In the genomic region with DNA sequence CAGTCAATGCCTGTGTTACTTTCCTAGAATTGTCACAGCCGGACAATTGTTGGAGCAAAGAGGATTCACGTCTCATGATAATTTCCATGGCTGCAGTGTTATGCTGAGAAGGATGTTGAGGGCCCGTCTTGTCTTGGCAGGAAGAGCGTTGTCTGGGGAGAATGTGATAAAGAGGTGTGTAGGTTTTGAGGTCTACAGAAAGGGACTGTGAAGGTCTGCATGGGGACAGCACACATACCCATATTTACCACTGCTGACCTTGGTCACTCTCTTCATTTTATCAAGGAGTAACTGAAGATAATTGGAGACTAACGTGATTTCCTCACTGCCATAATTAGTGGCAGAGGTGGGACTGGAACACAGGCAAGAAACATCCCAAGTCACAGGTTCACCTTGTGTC, we compare ENCODE assay signal across 1 cellular context.
TF ChIP-seq lines count a peak whose summit lies in the region.

No MANE protein-coding gene starts in this region.

TF ChIP-seq in WTC11, 78 proteins besides CTCF, POLR2A, EP300 and RAD21 (continued from another document):
- TF ChIP-seq, protein P1, sequence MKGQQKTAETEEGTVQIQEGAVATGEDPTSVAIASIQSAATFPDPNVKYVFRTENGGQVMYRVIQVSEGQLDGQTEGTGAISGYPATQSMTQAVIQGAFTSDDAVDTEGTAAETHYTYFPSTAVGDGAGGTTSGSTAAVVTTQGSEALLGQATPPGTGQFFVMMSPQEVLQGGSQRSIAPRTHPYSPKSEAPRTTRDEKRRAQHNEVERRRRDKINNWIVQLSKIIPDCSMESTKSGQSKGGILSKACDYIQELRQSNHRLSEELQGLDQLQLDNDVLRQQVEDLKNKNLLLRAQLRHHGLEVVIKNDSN (CRISPR knock-in tag; IDR thresholded peaks at IDR 0.05): no peak
- TF ChIP-seq ZNF263 (CRISPR knock-in tag; IDR thresholded peaks at IDR 0.05; ENCODE audit: low read depth): no peak
- TF ChIP-seq CBFB (CRISPR knock-in tag; IDR thresholded peaks at IDR 0.05; ENCODE audit: low read depth): no peak
- TF ChIP-seq CREB1 (CRISPR knock-in tag; IDR thresholded peaks at IDR 0.05): no peak
- TF ChIP-seq, protein P2, sequence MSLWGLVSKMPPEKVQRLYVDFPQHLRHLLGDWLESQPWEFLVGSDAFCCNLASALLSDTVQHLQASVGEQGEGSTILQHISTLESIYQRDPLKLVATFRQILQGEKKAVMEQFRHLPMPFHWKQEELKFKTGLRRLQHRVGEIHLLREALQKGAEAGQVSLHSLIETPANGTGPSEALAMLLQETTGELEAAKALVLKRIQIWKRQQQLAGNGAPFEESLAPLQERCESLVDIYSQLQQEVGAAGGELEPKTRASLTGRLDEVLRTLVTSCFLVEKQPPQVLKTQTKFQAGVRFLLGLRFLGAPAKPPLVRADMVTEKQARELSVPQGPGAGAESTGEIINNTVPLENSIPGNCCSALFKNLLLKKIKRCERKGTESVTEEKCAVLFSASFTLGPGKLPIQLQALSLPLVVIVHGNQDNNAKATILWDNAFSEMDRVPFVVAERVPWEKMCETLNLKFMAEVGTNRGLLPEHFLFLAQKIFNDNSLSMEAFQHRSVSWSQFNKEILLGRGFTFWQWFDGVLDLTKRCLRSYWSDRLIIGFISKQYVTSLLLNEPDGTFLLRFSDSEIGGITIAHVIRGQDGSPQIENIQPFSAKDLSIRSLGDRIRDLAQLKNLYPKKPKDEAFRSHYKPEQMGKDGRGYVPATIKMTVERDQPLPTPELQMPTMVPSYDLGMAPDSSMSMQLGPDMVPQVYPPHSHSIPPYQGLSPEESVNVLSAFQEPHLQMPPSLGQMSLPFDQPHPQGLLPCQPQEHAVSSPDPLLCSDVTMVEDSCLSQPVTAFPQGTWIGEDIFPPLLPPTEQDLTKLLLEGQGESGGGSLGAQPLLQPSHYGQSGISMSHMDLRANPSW (CRISPR knock-in tag; conservative IDR thresholded peaks at IDR 0.05; ENCODE audit: low read depth): no peak
- TF ChIP-seq, protein P3, sequence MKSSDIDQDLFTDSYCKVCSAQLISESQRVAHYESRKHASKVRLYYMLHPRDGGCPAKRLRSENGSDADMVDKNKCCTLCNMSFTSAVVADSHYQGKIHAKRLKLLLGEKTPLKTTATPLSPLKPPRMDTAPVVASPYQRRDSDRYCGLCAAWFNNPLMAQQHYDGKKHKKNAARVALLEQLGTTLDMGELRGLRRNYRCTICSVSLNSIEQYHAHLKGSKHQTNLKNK (CRISPR knock-in tag; IDR thresholded peaks at IDR 0.05): no peak
- no peak for TF ChIP-seq ETV6 (CRISPR knock-in tag; IDR thresholded peaks at IDR 0.05)
- TF ChIP-seq, protein P4, sequence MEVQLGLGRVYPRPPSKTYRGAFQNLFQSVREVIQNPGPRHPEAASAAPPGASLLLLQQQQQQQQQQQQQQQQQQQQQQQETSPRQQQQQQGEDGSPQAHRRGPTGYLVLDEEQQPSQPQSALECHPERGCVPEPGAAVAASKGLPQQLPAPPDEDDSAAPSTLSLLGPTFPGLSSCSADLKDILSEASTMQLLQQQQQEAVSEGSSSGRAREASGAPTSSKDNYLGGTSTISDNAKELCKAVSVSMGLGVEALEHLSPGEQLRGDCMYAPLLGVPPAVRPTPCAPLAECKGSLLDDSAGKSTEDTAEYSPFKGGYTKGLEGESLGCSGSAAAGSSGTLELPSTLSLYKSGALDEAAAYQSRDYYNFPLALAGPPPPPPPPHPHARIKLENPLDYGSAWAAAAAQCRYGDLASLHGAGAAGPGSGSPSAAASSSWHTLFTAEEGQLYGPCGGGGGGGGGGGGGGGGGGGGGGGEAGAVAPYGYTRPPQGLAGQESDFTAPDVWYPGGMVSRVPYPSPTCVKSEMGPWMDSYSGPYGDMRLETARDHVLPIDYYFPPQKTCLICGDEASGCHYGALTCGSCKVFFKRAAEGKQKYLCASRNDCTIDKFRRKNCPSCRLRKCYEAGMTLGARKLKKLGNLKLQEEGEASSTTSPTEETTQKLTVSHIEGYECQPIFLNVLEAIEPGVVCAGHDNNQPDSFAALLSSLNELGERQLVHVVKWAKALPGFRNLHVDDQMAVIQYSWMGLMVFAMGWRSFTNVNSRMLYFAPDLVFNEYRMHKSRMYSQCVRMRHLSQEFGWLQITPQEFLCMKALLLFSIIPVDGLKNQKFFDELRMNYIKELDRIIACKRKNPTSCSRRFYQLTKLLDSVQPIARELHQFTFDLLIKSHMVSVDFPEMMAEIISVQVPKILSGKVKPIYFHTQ (CRISPR knock-in tag; IDR thresholded peaks at IDR 0.05): no peak
- TF ChIP-seq JAZF1 (CRISPR knock-in tag; IDR thresholded peaks at IDR 0.05): no peak
